Comparison of ENCODE assay signal across 10 cellular contexts in genomic region chr2:46306320-46306719, GRCh38. TPM values are rescaled to one million over a fixed set of nuclear protein-coding genes. Genes with fewer than 3 reads are reported as not detected.
DNase-seq lines count a peak whose midpoint lies in the region; ATAC-seq and TF ChIP-seq lines count a peak whose summit lies in the region.
"Had no signal": no experiment of that assay in that cellular context is flagged by ENCODE, and none has a peak within 500 bp of the region (broad histone marks: within the 10 kb centered on the region; RNA-seq: fewer than 3 reads in every experiment).

No MANE protein-coding gene starts in this region.

- WGBS in esophagus muscularis mucosa, result 73% methylated on average over 2 of the region's 2 CpGs

- ATAC-seq in HG02970 (IDR thresholded peaks at IDR 0.05; ENCODE audit: low FRiP score, unreplicated experiment) (no peak), GM19395 (IDR thresholded peaks at IDR 0.05; ENCODE audit: unreplicated experiment) (no peak), HG03432 (IDR thresholded peaks at IDR 0.05; ENCODE audit: unreplicated experiment) (no peak)

- intact Hi-C loops in esophagus muscularis mucosa (cut with DNase I), result no loop called here

- H3K36me3 ChIP-seq in esophagus muscularis mucosa, result peaks cover 0 to 9% (median 0%) of the 10 kb centered on the region in 4 donors
- H3K36me3 ChIP-seq: neutrophil, SJCRH30 had no signal

- no peak overlapping the region for H3K4me3 ChIP-seq in esophagus muscularis mucosa
- H3K4me3 ChIP-seq: SJCRH30 had no signal

- peaks cover 53 to 80% (median 65%) of the 10 kb centered on the region in 4 donors for H3K4me1 ChIP-seq in esophagus muscularis mucosa
- H3K4me1 ChIP-seq: SJCRH30 had no signal

- no peaks in the 10 kb centered on the region for H3K9me3 ChIP-seq in esophagus muscularis mucosa
- H3K9me3 ChIP-seq: neutrophil had no signal

- peak; percentile 51 for DNase-seq in GM04504 (ENCODE audit: low read depth)
- peak; percentile 82 for DNase-seq in NCI-H345 (lab: John Stamatoyannopoulos, UW)
- no peak for DNase-seq in esophagus muscularis mucosa (ENCODE audit: extremely low spot score)
- peak; percentile 99 for DNase-seq in renal cortical epithelial cell (ENCODE audit: low read depth)
- no peak for DNase-seq in RPMI8226
- DNase-seq: SJCRH30 had no signal

- TF ChIP-seq CTCF in esophagus muscularis mucosa (IDR thresholded peaks at IDR 0.05), result no peak

- H3K27me3 ChIP-seq in esophagus muscularis mucosa, result no peaks in the 10 kb centered on the region
- H3K27me3 ChIP-seq: SJCRH30 had no signal

- H3K27ac ChIP-seq in esophagus muscularis mucosa (replicated peaks in 1 of 4), result peak overlapping the region in 3 of 4 donors; percentile 36 to 57 (median 56)
- H3K27ac ChIP-seq: neutrophil, SJCRH30 had no signal

- no peak for TF ChIP-seq EP300 in esophagus muscularis mucosa (IDR thresholded peaks at IDR 0.05)

- TF ChIP-seq POLR2A in esophagus muscularis mucosa (IDR thresholded peaks at IDR 0.05; ENCODE audit: low read depth), result no peak

RNA-seq across cellular contexts. Expression of gene EPAS1, which starts 9.1 kb away (rescaled TPM):
- total RNA-seq in esophagus muscularis mucosa (100 to 1,000 TPM; 113 to 225 (median 183) TPM), renal cortical epithelial cell (63.7 and 124 TPM in 2 replicates)

Comparison
In these comparisons a context has a peak if more than half of its experiments do, and no peak if none do; other contexts are left out.
1. DNase-seq: peak in GM04504 (single experiment), NCI-H345 (single experiment) and renal cortical epithelial cell (single experiment); none in esophagus muscularis mucosa (single experiment) and RPMI8226 (single experiment).